Comparison of ENCODE assay signal across 1 cellular context in the genomic region with DNA sequence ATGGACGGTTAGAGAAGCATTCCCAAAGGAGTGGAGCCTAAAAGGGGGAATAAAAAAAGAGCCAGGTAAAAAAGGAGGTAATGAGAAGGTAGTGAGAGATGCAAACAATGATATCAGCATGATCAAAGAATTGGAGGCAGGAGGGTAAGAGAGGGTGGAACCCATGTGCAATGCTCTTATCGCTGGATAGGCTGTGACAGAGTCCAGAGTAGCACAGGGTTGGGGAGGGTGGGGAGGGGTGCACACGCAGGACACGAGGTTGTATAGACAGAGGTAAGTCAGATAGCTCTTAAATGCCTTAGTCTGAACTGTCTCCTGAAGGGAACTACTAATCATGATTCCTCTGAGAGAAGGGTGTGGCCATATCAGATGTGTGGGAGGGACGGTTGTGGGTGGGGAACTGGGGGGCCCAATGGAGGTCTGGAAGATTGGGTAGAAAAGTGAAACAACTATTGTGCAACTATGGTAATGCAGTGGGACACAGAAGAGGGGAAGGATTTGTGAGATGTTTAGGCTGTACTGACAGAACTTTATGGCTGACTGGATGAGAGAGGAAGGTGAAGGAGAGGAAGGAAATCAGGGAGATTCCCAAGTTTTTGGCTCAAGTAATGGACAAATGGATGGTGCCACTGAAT.
TF ChIP-seq lines count a peak whose summit lies in the region.

No MANE protein-coding gene starts in this region.

TF ChIP-seq in neural cell, 6 proteins besides CTCF, POLR2A, EP300 and RAD21 (continued from another document):
- TF ChIP-seq, protein P1, sequence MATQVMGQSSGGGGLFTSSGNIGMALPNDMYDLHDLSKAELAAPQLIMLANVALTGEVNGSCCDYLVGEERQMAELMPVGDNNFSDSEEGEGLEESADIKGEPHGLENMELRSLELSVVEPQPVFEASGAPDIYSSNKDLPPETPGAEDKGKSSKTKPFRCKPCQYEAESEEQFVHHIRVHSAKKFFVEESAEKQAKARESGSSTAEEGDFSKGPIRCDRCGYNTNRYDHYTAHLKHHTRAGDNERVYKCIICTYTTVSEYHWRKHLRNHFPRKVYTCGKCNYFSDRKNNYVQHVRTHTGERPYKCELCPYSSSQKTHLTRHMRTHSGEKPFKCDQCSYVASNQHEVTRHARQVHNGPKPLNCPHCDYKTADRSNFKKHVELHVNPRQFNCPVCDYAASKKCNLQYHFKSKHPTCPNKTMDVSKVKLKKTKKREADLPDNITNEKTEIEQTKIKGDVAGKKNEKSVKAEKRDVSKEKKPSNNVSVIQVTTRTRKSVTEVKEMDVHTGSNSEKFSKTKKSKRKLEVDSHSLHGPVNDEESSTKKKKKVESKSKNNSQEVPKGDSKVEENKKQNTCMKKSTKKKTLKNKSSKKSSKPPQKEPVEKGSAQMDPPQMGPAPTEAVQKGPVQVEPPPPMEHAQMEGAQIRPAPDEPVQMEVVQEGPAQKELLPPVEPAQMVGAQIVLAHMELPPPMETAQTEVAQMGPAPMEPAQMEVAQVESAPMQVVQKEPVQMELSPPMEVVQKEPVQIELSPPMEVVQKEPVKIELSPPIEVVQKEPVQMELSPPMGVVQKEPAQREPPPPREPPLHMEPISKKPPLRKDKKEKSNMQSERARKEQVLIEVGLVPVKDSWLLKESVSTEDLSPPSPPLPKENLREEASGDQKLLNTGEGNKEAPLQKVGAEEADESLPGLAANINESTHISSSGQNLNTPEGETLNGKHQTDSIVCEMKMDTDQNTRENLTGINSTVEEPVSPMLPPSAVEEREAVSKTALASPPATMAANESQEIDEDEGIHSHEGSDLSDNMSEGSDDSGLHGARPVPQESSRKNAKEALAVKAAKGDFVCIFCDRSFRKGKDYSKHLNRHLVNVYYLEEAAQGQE (IDR thresholded peaks at IDR 0.05; ENCODE audit: borderline replicate concordance) = no peak
